ENCODE assay signal across 10 cellular contexts in genomic region chrX:48834383-48834709, GRCh38. TPM values are rescaled to one million over a fixed set of nuclear protein-coding genes. Genes with fewer than 3 reads are reported as not detected.
DNase-seq lines count a peak whose midpoint lies in the region; ATAC-seq and TF ChIP-seq lines count a peak whose summit lies in the region.
"Had no signal": no experiment of that assay in that cellular context is flagged by ENCODE, and none has a peak within 500 bp of the region (broad histone marks: within the 10 kb centered on the region; RNA-seq: fewer than 3 reads in every experiment).

No MANE protein-coding gene starts in this region.

- in situ Hi-C loops in astrocyte of the cerebellum (cut with HindIII; ENCODE audit: low sequenced_read_pairs) = no loop called here

- peaks cover 20% of the 10 kb centered on the region for H3K79me2 ChIP-seq in neural cell (replicated peaks; ENCODE audit: insufficient read depth, low read length)

- DNase-seq in GM20000 (ENCODE audit: low spot score) = peak; percentile 9
- DNase-seq in NCI-H2227 (lab: John Stamatoyannopoulos, UW; ENCODE audit: unreplicated experiment) = peak; percentile 58
- DNase-seq in astrocyte of the cerebellum (ENCODE audit: low read depth) = no peak
- DNase-seq in stimulated activated naive CD4-positive, alpha-beta T cell treated with Interleukin-2 at 50 U/mL for 16 hours (lab: John Stamatoyannopoulos, UW) = no peak
- no peak for DNase-seq in stomach
- DNase-seq: foreskin melanocyte had no signal

- H3K4me3 ChIP-seq in astrocyte of the cerebellum (ENCODE audit: low read depth, low read length) = peak overlapping the region; percentile 39
- peak overlapping the region; percentile 84 for H3K4me3 ChIP-seq in neural cell (ENCODE audit: low read length)
- no peak overlapping the region for H3K4me3 ChIP-seq in stomach

- peak overlapping the region; percentile 89 for H3K9ac ChIP-seq in neural cell (ENCODE audit: low read length)

- H4K20me1 ChIP-seq in neural cell (ENCODE audit: insufficient read depth) = no peaks in the 10 kb centered on the region

- H3K4me1 ChIP-seq in stomach = peaks cover 0 to 18% (median 6%) of the 10 kb centered on the region in 4 donors

- no peak overlapping the region for H3K4me2 ChIP-seq in neural cell (ENCODE audit: low read length)

- H3K27ac ChIP-seq in neural cell (ENCODE audit: low read length) (peak overlapping the region; percentile 87), stomach (no peak overlapping the region)

- TF ChIP-seq POLR2A in stomach (IDR thresholded peaks at IDR 0.05) = no peak

- H3K36me3 ChIP-seq in neural cell (ENCODE audit: insufficient read depth, low read length) (no peaks in the 10 kb centered on the region), stomach (no peaks in the 10 kb centered on the region)

- no peak overlapping the region for H2AFZ ChIP-seq in neural cell (ENCODE audit: low read depth, low read length)

- TF ChIP-seq EP300 in neural cell (conservative IDR thresholded peaks at IDR 0.05; ENCODE audit: poor library complexity, severe bottlenecking) (no peak), stomach (IDR thresholded peaks at IDR 0.05) (no peak)

- no peaks in the 10 kb centered on the region for H3F3A ChIP-seq in neural cell (ENCODE audit: insufficient read depth, low read length, poor library complexity, severe bottlenecking)

- TF ChIP-seq RAD21 in neural cell (conservative IDR thresholded peaks at IDR 0.05) = no peak

- 6 to 43% (median 19%) methylated on average over 5 to 7 of the region's 7 CpGs for WGBS in stomach, 5 donors

- intact Hi-C loops in stomach (cut with DNase I; ENCODE audit: low total_unique reads) = no loop called here

- ATAC-seq in HG02885 (IDR thresholded peaks at IDR 0.05; ENCODE audit: poor library complexity, unreplicated experiment) = no peak

- TF ChIP-seq CTCF in GM20000 (IDR thresholded peaks at IDR 0.05; ENCODE audit: extremely low read depth, missing control alignments) = no peak
- no peak for TF ChIP-seq CTCF in astrocyte of the cerebellum (IDR thresholded peaks at IDR 0.05; ENCODE audit: low read depth, low read length, missing control alignments)
- TF ChIP-seq CTCF in neural cell (IDR thresholded peaks at IDR 0.05; ENCODE audit: poor library complexity, severe bottlenecking) = no peak
- TF ChIP-seq CTCF in stomach (IDR thresholded peaks at IDR 0.05) = no peak

- H3K9me2 ChIP-seq in neural cell (ENCODE audit: insufficient read depth, low read length) = no peaks in the 10 kb centered on the region

- no peaks in the 10 kb centered on the region for H3K9me3 ChIP-seq in neural cell (ENCODE audit: low read length)
- H3K9me3 ChIP-seq in stomach = peaks cover 0 to 14% (median 0%) of the 10 kb centered on the region in 4 donors

- H3K27me3 ChIP-seq in neural cell (ENCODE audit: insufficient read depth, low read depth, low read length) = peaks cover 12% of the 10 kb centered on the region
- peaks cover 6 to 57% (median 51%) of the 10 kb centered on the region in 3 donors for H3K27me3 ChIP-seq in stomach

TF ChIP-seq in neural cell, 6 proteins besides CTCF, POLR2A, EP300 and RAD21:
- TF ChIP-seq MXI1 (conservative IDR thresholded peaks at IDR 0.05; ENCODE audit: poor library complexity, severe bottlenecking) (peak; percentile 46), REST (IDR thresholded peaks at IDR 0.05; ENCODE audit: borderline replicate concordance) (peak; percentile 15), POLR2AphosphoS5 (IDR thresholded peaks at IDR 0.05) (no peak), EZH2 (IDR thresholded peaks at IDR 0.05; ENCODE audit: borderline replicate concordance, insufficient read depth, low read length, poor library complexity, severe bottlenecking) (no peak)

RNA-seq across cellular contexts. Expression of gene PCSK1N, which starts 1.1 kb away (rescaled TPM):
- polyA plus RNA-seq in neural cell (232 and 243 TPM in 2 replicates), stomach (10 to 100 TPM; 12.4 to 15.3 (median 13.1) TPM)
- 145 and 156 TPM in 2 replicates for polyA minus RNA-seq in neural cell
- total RNA-seq in stomach = 10 to 100 TPM in 2 of 5 donors, 1 to 10 TPM in 3; 1.3 to 46.6 (median 7.0) TPM

RNA-seq across cellular contexts. Expression of gene ERAS, which starts 8.0 kb away (rescaled TPM):
- polyA plus RNA-seq in neural cell = 3.2 and 3.6 TPM in 2 replicates
- polyA minus RNA-seq in neural cell = not detected in 2 replicates
- total RNA-seq in stomach = not detected
- not detected for polyA plus RNA-seq in stomach
- total RNA-seq: aorta, myocyte had no signal

RNA-seq across cellular contexts. Expression of gene HDAC6, which starts 32.5 kb away (rescaled TPM):
- polyA plus RNA-seq in neural cell = 161 and 166 TPM in 2 replicates
- 132 and 136 TPM in 2 replicates for polyA minus RNA-seq in neural cell
- 100 to 1,000 TPM in 3 of 5 donors, 10 to 100 TPM in 2; 41.0 to 356 (median 104) TPM for total RNA-seq in stomach
- 10 to 100 TPM; 20.9 to 70.9 (median 31.6) TPM for polyA plus RNA-seq in stomach

RNA-seq across cellular contexts. Expression of gene GATA1, which starts 48.0 kb away (rescaled TPM):
- not detected in 2 replicates for polyA plus RNA-seq in neural cell
- polyA minus RNA-seq in neural cell = not detected in 2 replicates
- 1 to 10 TPM in 1 of 5 donors, not detected in 4; 9.4 TPM for total RNA-seq in stomach
- under 1 TPM in 1 of 3 donors, not detected in 2; 0.37 TPM for polyA plus RNA-seq in stomach
- total RNA-seq: myocyte had no signal
- polyA plus RNA-seq: aorta had no signal

Comparison
In these comparisons a context has a peak if more than half of its experiments do, and no peak if none do; other contexts are left out.
1. DNase-seq: peak in GM20000 (single experiment) and NCI-H2227 (single experiment); none in astrocyte of the cerebellum (single experiment), stimulated activated naive CD4-positive, alpha-beta T cell treated with Interleukin-2 at 50 U/mL for 16 hours (single experiment) and stomach (single experiment).
2. H3K4me3 ChIP-seq: peak in astrocyte of the cerebellum (single experiment) and neural cell (single experiment); none in stomach (0 of 4).
3. RNA of gene PCSK1N, which starts 1.1 kb away (polyA plus RNA-seq): 232 to 243 TPM in neural cell; 12.4 to 15.3 TPM in stomach; every median in the first group is over 10 times any median in the second.